Comparison of ENCODE assay signal across 29 cellular contexts in genomic region chr1:113135460-113135859, GRCh38.
"Had no signal": no experiment of that assay in that cellular context is flagged by ENCODE, and none has a peak within 500 bp of the region (broad histone marks: within the 10 kb centered on the region; RNA-seq: fewer than 3 reads in every experiment).

No MANE protein-coding gene starts in this region.

- H3K27me3 Mint-ChIP-seq: dendritic cell treated with granulocyte-macrophage colony-stimulating factor and Interleukin-4, amounts not matched to agents 40 ng/mL and 50 ng/mL, for 4 days; naive thymus-derived CD8-positive, alpha-beta T cell; stimulated activated naive CD8-positive, alpha-beta T cell treated with anti-CD3 and anti-CD28 coated beads, Interleukin-15, amount 100 ng/mL, for 72 hours had no signal

- H3K36me3 ChIP-seq: colonic mucosa, left ventricle myocardium inferior, lower lobe of right lung, suprapubic skin, transverse colon, upper lobe of right lung, uterus had no signal

- ATAC-seq: left colon; lower lobe of right lung; naive thymus-derived CD8-positive, alpha-beta T cell; sciatic nerve; stimulated activated naive CD8-positive, alpha-beta T cell treated with anti-CD3 and anti-CD28 coated beads, Interleukin-15, amount 100 ng/mL, for 72 hours; upper lobe of right lung had no signal

- H3K27me3 ChIP-seq: colonic mucosa, esophagus squamous epithelium, suprapubic skin, transverse colon, upper lobe of right lung, uterus had no signal

- DNase-seq: colonic mucosa; effector CD8-positive, alpha-beta T cell; erythroblast; esophagus squamous epithelium; foreskin melanocyte; hypothalamus; immature natural killer cell; islet precursor cell; kidney glomerular epithelial cell; left colon; left ventricle myocardium inferior; lower lobe of right lung; naive thymus-derived CD8-positive, alpha-beta T cell; nephron progenitor cell; nucleus accumbens; posterior cingulate gyrus; stimulated activated CD4-positive, alpha-beta T cell treated with anti-CD3 and anti-CD28 coated beads, Interleukin-12 subunit alpha, Interleukin-12 subunit beta, amount 100 ng/mL, for 4 hours; stimulated activated CD4-positive, alpha-beta T cell treated with anti-CD3 and anti-CD28 coated beads, Interleukin-1b, Interleukin-23, amount 100 ng/mL, for 48 hours; stimulated activated CD4-positive, alpha-beta T cell treated with anti-CD3 and anti-CD28 coated beads, Interleukin-4, amount 100 ng/mL, for 1 hour; stimulated activated CD8-positive, alpha-beta memory T cell treated with anti-CD3 and anti-CD28 coated beads, Interleukin-4, amount 100 ng/mL, for 48 hours; stimulated activated naive CD4-positive, alpha-beta T cell; stimulated activated naive CD8-positive, alpha-beta T cell treated with anti-CD3 and anti-CD28 coated beads, Interleukin-15, amount 100 ng/mL, for 72 hours; transverse colon; upper lobe of right lung; uterus had no signal

- H3K27ac Mint-ChIP-seq: dendritic cell treated with granulocyte-macrophage colony-stimulating factor and Interleukin-4, amounts not matched to agents 40 ng/mL and 50 ng/mL, for 4 days; nephron progenitor cell; stimulated activated naive CD8-positive, alpha-beta T cell treated with anti-CD3 and anti-CD28 coated beads, Interleukin-15, amount 100 ng/mL, for 72 hours had no signal

- H3K4me3 Mint-ChIP-seq: dendritic cell treated with granulocyte-macrophage colony-stimulating factor and Interleukin-4, amounts not matched to agents 40 ng/mL and 50 ng/mL, for 4 days; immature natural killer cell; naive thymus-derived CD8-positive, alpha-beta T cell; nephron progenitor cell; stimulated activated naive CD8-positive, alpha-beta T cell treated with anti-CD3 and anti-CD28 coated beads, Interleukin-15, amount 100 ng/mL, for 72 hours had no signal

- H3K4me1 ChIP-seq: colonic mucosa, left ventricle myocardium inferior, upper lobe of right lung, uterus had no signal

- H3K27ac ChIP-seq: colonic mucosa, esophagus squamous epithelium, left ventricle myocardium inferior, lower lobe of right lung, suprapubic skin, transverse colon, upper lobe of right lung, uterus had no signal

- H3K9me3 ChIP-seq: colonic mucosa, esophagus squamous epithelium, left ventricle myocardium inferior, lower lobe of right lung, suprapubic skin, transverse colon, upper lobe of right lung, uterus had no signal

- H3K4me3 ChIP-seq: colonic mucosa, esophagus squamous epithelium, left ventricle myocardium inferior, lower lobe of right lung, smooth muscle cell, suprapubic skin, transverse colon, upper lobe of right lung, uterus had no signal

- H3K9me3 Mint-ChIP-seq: dendritic cell treated with granulocyte-macrophage colony-stimulating factor and Interleukin-4, amounts not matched to agents 40 ng/mL and 50 ng/mL, for 4 days; immature natural killer cell; naive thymus-derived CD8-positive, alpha-beta T cell; stimulated activated naive CD8-positive, alpha-beta T cell treated with anti-CD3 and anti-CD28 coated beads, Interleukin-15, amount 100 ng/mL, for 72 hours had no signal

- H3K4me2 ChIP-seq: smooth muscle cell had no signal
